Comparison of ENCODE assay signal across 8 cellular contexts in the genomic region with DNA sequence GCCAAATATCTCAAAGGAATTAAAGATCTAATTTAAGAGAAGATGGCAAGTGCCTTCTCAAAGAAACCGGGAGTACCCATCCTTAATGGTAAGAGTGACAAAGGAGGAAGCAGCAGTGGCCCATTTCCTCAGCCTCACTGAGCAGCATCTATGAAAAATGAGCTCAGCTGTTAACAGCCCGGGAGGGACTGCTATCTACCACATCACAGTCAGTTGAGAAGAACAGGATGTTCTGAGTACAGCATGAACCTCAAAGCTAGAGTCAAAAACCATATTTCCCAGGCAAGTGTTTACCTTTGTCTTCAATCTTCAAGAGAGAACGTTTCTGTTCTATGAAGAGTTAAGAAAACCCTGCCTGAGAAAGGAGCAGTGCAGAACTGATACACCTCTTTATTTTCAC.
A peak's percentile ranks its signal among the peaks of the same experiment; 100 is the strongest.
DNase-seq lines count a peak whose midpoint lies in the region; ATAC-seq and TF ChIP-seq lines count a peak whose summit lies in the region.

No MANE protein-coding gene starts in this region.

- H3K4me3 ChIP-seq in stomach: no peak overlapping the region

- H3K27me3 ChIP-seq in stomach: no peaks in the 10 kb centered on the region

- H3K4me1 ChIP-seq in stomach: peaks cover 10 to 82% (median 58%) of the 10 kb centered on the region in 4 donors

- peak; percentile 23 for DNase-seq in stimulated activated CD8-positive, alpha-beta memory T cell treated with anti-CD3 and anti-CD28 coated beads, Interleukin-12 subunit alpha, Interleukin-12 subunit beta, amount 100 ng/mL, for 1 hour (ENCODE audit: low read depth)
- DNase-seq in stimulated activated CD8-positive, alpha-beta memory T cell treated with anti-CD3 and anti-CD28 coated beads, Interleukin-4, amount 100 ng/mL, for 48 hours: no peak
- DNase-seq in activated effector memory CD4-positive, alpha-beta T cell treated with Interleukin-2 at 50 U/mL for 16 hours: peak; percentile 48
- DNase-seq in inferior parietal cortex (ENCODE audit: extremely low spot score) (peak; percentile 54), stomach (peak; percentile 53), head of caudate nucleus (no peak), GM03348 (ENCODE audit: low spot score) (no peak)

- no peak for TF ChIP-seq POLR2A in stomach (IDR thresholded peaks at IDR 0.05)

- intact Hi-C loops in stomach (cut with DNase I; ENCODE audit: low total_unique reads) (no loop called here), head of caudate nucleus (cut with DNase I) (no loop called here)

- WGBS in stomach, 5 donors: 2 to 17% (median 4%) methylated on average over 3 of the region's 3 CpGs

- H3K27ac ChIP-seq in stomach: peak overlapping the region in 4 of 5 donors; percentile 65 to 86 (median 78)

- no peaks in the 10 kb centered on the region for H3K9me3 ChIP-seq in stomach

- peak; percentile 54 for ATAC-seq in HG03520 (IDR thresholded peaks at IDR 0.05; ENCODE audit: unreplicated experiment)

- TF ChIP-seq CTCF in stomach (IDR thresholded peaks at IDR 0.05): no peak

- peak; percentile 75 for TF ChIP-seq EP300 in stomach (IDR thresholded peaks at IDR 0.05)

- no peaks in the 10 kb centered on the region for H3K36me3 ChIP-seq in stomach

Comparison
In these comparisons a context has a peak if more than half of its experiments do, and no peak if none do; other contexts are left out.
1. DNase-seq: peak in stimulated activated CD8-positive, alpha-beta memory T cell treated with anti-CD3 and anti-CD28 coated beads, Interleukin-12 subunit alpha, Interleukin-12 subunit beta, amount 100 ng/mL, for 1 hour (single experiment), activated effector memory CD4-positive, alpha-beta T cell treated with Interleukin-2 at 50 U/mL for 16 hours (single experiment), inferior parietal cortex (single experiment) and stomach (single experiment); none in stimulated activated CD8-positive, alpha-beta memory T cell treated with anti-CD3 and anti-CD28 coated beads, Interleukin-4, amount 100 ng/mL, for 48 hours (single experiment), head of caudate nucleus (0 of 42) and GM03348 (single experiment).